2 cellular contexts compared by ENCODE assay signal in genomic region chr2:147141930-147142329, GRCh38.
TF ChIP-seq lines count a peak whose summit lies in the region.

No MANE protein-coding gene starts in this region.

TF ChIP-seq in GM23338, 12 proteins besides CTCF, POLR2A, EP300 and RAD21 (continued from another document):
- TF ChIP-seq ZNF462 (CRISPR knock-in tag; IDR thresholded peaks at IDR 0.05): no peak

TF ChIP-seq in WTC11, 78 proteins besides CTCF, POLR2A, EP300 and RAD21 (continued from another document):
- TF ChIP-seq PRDM15 (CRISPR knock-in tag; IDR thresholded peaks at IDR 0.05): no peak
- TF ChIP-seq CBFB (CRISPR knock-in tag; IDR thresholded peaks at IDR 0.05; ENCODE audit: low read depth): no peak
- TF ChIP-seq ZBTB43 (CRISPR knock-in tag; IDR thresholded peaks at IDR 0.05): no peak
- no peak for TF ChIP-seq GABPB1 (CRISPR knock-in tag; IDR thresholded peaks at IDR 0.05)
- TF ChIP-seq RELA (CRISPR knock-in tag; IDR thresholded peaks at IDR 0.05; ENCODE audit: borderline replicate concordance): no peak
- no peak for TF ChIP-seq ATF6 (CRISPR knock-in tag; IDR thresholded peaks at IDR 0.05)
- TF ChIP-seq ZNF396 (CRISPR knock-in tag; IDR thresholded peaks at IDR 0.05; ENCODE audit: borderline replicate concordance): no peak
- TF ChIP-seq NFATC4 (CRISPR knock-in tag; IDR thresholded peaks at IDR 0.05): no peak
